17 cellular contexts compared by ENCODE assay signal in genomic region chr2:190367091-190367490, GRCh38. TPM values are rescaled to one million over a fixed set of nuclear protein-coding genes. Genes with fewer than 3 reads are reported as not detected.
DNase-seq lines count a peak whose midpoint lies in the region; ATAC-seq and TF ChIP-seq lines count a peak whose summit lies in the region.
"Had no signal": no experiment of that assay in that cellular context is flagged by ENCODE, and none has a peak within 500 bp of the region (broad histone marks: within the 10 kb centered on the region; RNA-seq: fewer than 3 reads in every experiment).

No MANE protein-coding gene starts in this region.

- no peak overlapping the region for H3K27ac Mint-ChIP-seq in activated T-helper 2 cell treated with anti-CD3 and anti-CD28 coated beads, Interferon-gamma antibody, Interleukin-2, Interleukin-4, amounts not matched to agents 10 μg/mL and 5 μg/mL and 100 μg/mL, durations not matched to agents 14 hours and 24 hours and 36 hours

- H3K27me3 ChIP-seq in dorsolateral prefrontal cortex: no peaks in the 10 kb centered on the region

- no peak overlapping the region for H3K4me3 ChIP-seq in dorsolateral prefrontal cortex
- H3K4me3 ChIP-seq: GM23248 had no signal

- H3K36me3 Mint-ChIP-seq in activated T-helper 2 cell treated with anti-CD3 and anti-CD28 coated beads, Interferon-gamma antibody, Interleukin-2, Interleukin-4, amounts not matched to agents 10 μg/mL and 5 μg/mL and 100 μg/mL, durations not matched to agents 14 hours and 24 hours and 36 hours (ENCODE audit: low read depth): peaks cover 29% of the 10 kb centered on the region

- no peak for TF ChIP-seq CTCF in dorsolateral prefrontal cortex (IDR thresholded peaks at IDR 0.05 in 54 of 56, conservative IDR thresholded peaks at IDR 0.05 in 2 of 56; ENCODE audit: low read depth in 1 of 56, partially characterized antibody in 56 of 56)

- H3K4me1 Mint-ChIP-seq in activated T-helper 2 cell treated with anti-CD3 and anti-CD28 coated beads, Interferon-gamma antibody, Interleukin-2, Interleukin-4, amounts not matched to agents 10 μg/mL and 5 μg/mL and 100 μg/mL, durations not matched to agents 14 hours and 24 hours and 36 hours (ENCODE audit: low read depth): peaks cover 1% of the 10 kb centered on the region

- DNase-seq in DMS79 (lab: John Stamatoyannopoulos, UW) (peak; percentile 15), DMS79 treated with DMSO at 0.1 percent for 48 hours (lab: John Stamatoyannopoulos, UW) (peak; percentile 28), dorsolateral prefrontal cortex (no peak), fibroblast of peridontal ligament (ENCODE audit: extremely low read depth) (peak; percentile 62), DMS 273 (lab: John Stamatoyannopoulos, UW; ENCODE audit: unreplicated experiment) (no peak), NAMALWA (ENCODE audit: low spot score) (no peak)
- no peak for DNase-seq in activated T-helper 2 cell treated with anti-CD3 and anti-CD28 coated beads, Interferon-gamma antibody, Interleukin-2, Interleukin-4, amounts not matched to agents 10 μg/mL and 5 μg/mL and 100 μg/mL, durations not matched to agents 14 hours and 24 hours and 36 hours (ENCODE audit: low spot score)
- DNase-seq: C1 segment of cervical spinal cord; Calu3; CD4-positive, alpha-beta memory T cell; COR-L47; DMS153; DND-41; GM23248; H7; HCEC 1CT had no signal

- intact Hi-C loops in dorsolateral prefrontal cortex (cut with DNase I): no loop called here
- intact Hi-C loops in activated T-helper 2 cell treated with anti-CD3 and anti-CD28 coated beads, Interferon-gamma antibody, Interleukin-2, Interleukin-4, amounts not matched to agents 10 μg/mL and 5 μg/mL and 100 μg/mL, durations not matched to agents 14 hours and 24 hours and 36 hours (cut with micrococcal nuclease): no loop called here

- H3K4me3 Mint-ChIP-seq in activated T-helper 2 cell treated with anti-CD3 and anti-CD28 coated beads, Interferon-gamma antibody, Interleukin-2, Interleukin-4, amounts not matched to agents 10 μg/mL and 5 μg/mL and 100 μg/mL, durations not matched to agents 14 hours and 24 hours and 36 hours (ENCODE audit: low read depth): no peak overlapping the region
- H3K4me3 Mint-ChIP-seq: CD4-positive, alpha-beta memory T cell had no signal

- ATAC-seq in HG03457 (IDR thresholded peaks at IDR 0.05; ENCODE audit: unreplicated experiment): no peak

- H3K27me3 Mint-ChIP-seq in activated T-helper 2 cell treated with anti-CD3 and anti-CD28 coated beads, Interferon-gamma antibody, Interleukin-2, Interleukin-4, amounts not matched to agents 10 μg/mL and 5 μg/mL and 100 μg/mL, durations not matched to agents 14 hours and 24 hours and 36 hours (ENCODE audit: low read depth): no peaks in the 10 kb centered on the region
- H3K27me3 Mint-ChIP-seq: CD4-positive, alpha-beta memory T cell had no signal

- H3K27ac ChIP-seq in dorsolateral prefrontal cortex: peak overlapping the region in 39 of 59 donors; percentile 11 to 84 (median 61)
- H3K27ac ChIP-seq: GM23248 had no signal

- no peaks in the 10 kb centered on the region for H3K9me3 Mint-ChIP-seq in activated T-helper 2 cell treated with anti-CD3 and anti-CD28 coated beads, Interferon-gamma antibody, Interleukin-2, Interleukin-4, amounts not matched to agents 10 μg/mL and 5 μg/mL and 100 μg/mL, durations not matched to agents 14 hours and 24 hours and 36 hours
- H3K9me3 Mint-ChIP-seq: CD4-positive, alpha-beta memory T cell had no signal

RNA-seq across cellular contexts. Expression of gene INPP1, which starts 23.7 kb away (rescaled TPM):
- total RNA-seq in dorsolateral prefrontal cortex: 10 to 100 TPM; 32.3 to 82.1 (median 48.4) TPM
- total RNA-seq in activated T-helper 2 cell treated with anti-CD3 and anti-CD28 coated beads, Interferon-gamma antibody, Interleukin-2, Interleukin-4, amounts not matched to agents 10 μg/mL and 5 μg/mL and 100 μg/mL, durations not matched to agents 14 hours and 24 hours and 36 hours: 12.8 and 13.6 TPM in 2 replicates

RNA-seq across cellular contexts. Expression of gene MFSD6, which starts 41.1 kb away (rescaled TPM):
- total RNA-seq in dorsolateral prefrontal cortex: 100 to 1,000 TPM in 107 of 120 experiments, 10 to 100 TPM in 13; 57.2 to 174 (median 137) TPM
- 40.9 and 44.0 TPM in 2 replicates for total RNA-seq in activated T-helper 2 cell treated with anti-CD3 and anti-CD28 coated beads, Interferon-gamma antibody, Interleukin-2, Interleukin-4, amounts not matched to agents 10 μg/mL and 5 μg/mL and 100 μg/mL, durations not matched to agents 14 hours and 24 hours and 36 hours

RNA-seq across cellular contexts. Expression of gene HIBCH, which starts 47.5 kb away (rescaled TPM):
- total RNA-seq in dorsolateral prefrontal cortex: 100 to 1,000 TPM in 4 of 120 experiments, 10 to 100 TPM in 116; 29.2 to 189 (median 49.2) TPM
- 24.5 and 26.0 TPM in 2 replicates for total RNA-seq in activated T-helper 2 cell treated with anti-CD3 and anti-CD28 coated beads, Interferon-gamma antibody, Interleukin-2, Interleukin-4, amounts not matched to agents 10 μg/mL and 5 μg/mL and 100 μg/mL, durations not matched to agents 14 hours and 24 hours and 36 hours

Comparison
In these comparisons a context has a peak if more than half of its experiments do, and no peak if none do; other contexts are left out.
1. DNase-seq: peak in DMS79 (single experiment), DMS79 treated with DMSO at 0.1 percent for 48 hours (single experiment) and fibroblast of peridontal ligament (single experiment); none in dorsolateral prefrontal cortex (0 of 10), activated T-helper 2 cell treated with anti-CD3 and anti-CD28 coated beads, Interferon-gamma antibody, Interleukin-2, Interleukin-4, amounts not matched to agents 10 μg/mL and 5 μg/mL and 100 μg/mL, durations not matched to agents 14 hours and 24 hours and 36 hours (single experiment), DMS 273 (single experiment) and NAMALWA (single experiment).